ENCODE assay signal across 24 cellular contexts in the genomic region with DNA sequence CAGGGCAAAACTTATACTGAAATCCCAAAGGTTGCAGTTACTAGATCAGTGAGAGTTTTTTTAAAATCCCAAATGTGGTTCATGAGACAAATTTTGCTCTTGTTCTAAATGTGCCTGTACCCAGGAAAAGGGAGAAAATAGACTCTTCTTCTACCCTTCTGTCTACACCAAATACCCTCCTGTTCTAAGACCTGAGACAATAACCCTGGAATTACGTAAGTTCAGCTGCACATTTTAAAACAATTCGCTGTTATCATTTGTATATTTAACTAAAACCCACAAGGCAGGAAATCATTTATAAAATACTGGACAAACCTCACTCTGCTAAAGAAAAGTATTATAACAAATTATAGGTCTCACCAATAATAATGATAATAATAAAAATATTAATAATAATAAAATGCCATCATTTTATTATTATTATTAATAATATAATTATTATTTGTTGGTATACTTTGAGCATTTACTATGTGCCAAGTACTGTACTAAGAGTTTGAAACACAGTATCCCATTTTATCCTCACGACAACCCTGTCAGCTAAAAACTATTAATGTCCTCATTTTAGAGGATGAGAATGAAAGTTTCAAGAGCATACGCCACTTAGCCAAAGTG. TPM values are rescaled to one million over a fixed set of nuclear protein-coding genes. Genes with fewer than 3 reads are reported as not detected.
DNase-seq lines count a peak whose midpoint lies in the region; ATAC-seq, FAIRE-seq and TF ChIP-seq lines count a peak whose summit lies in the region.
"Had no signal": no experiment of that assay in that cellular context is flagged by ENCODE, and none has a peak within 500 bp of the region (broad histone marks: within the 10 kb centered on the region; RNA-seq: fewer than 3 reads in every experiment).

No MANE protein-coding gene starts in this region.

- H3K9me3 ChIP-seq in left ventricle myocardium inferior (replicated peaks): no peaks in the 10 kb centered on the region
- H3K9me3 ChIP-seq: BLaER1 had no signal

- no peak for DNase-seq in left ventricle myocardium inferior
- DNase-seq in left ventricle myocardium superior: no peak
- DNase-seq in fibroblast of the aortic adventitia (ENCODE audit: low read depth): peak; percentile 71
- DNase-seq in substantia nigra (lab: John Stamatoyannopoulos, UW): no peak
- DNase-seq in GM12892 (ENCODE audit: insufficient read length): no peak
- DNase-seq: ACHN; activated CD4-positive, alpha-beta T cell treated with anti-CD3 and anti-CD28 coated beads for 48 hours; activated CD8-positive, alpha-beta memory T cell treated with anti-CD3 and anti-CD28 coated beads for 24 hours; activated gamma-delta T cell treated with Interleukin-2 at 50 U/mL for 16 hours; activated T-cell treated with anti-CD3 and anti-CD28 coated beads, Interleukin-2, amount 50 U/mL, for 24 hours; DMS53; glutamatergic neuron; Karpas-422; kidney glomerular epithelial cell; NCI-H510A treated with DMSO at 0.1 percent for 48 hours; Right ventricle myocardium superior; stimulated activated CD4-positive, alpha-beta T cell treated with anti-CD3 and anti-CD28 coated beads, Interleukin-12 subunit alpha, Interleukin-12 subunit beta, amount 100 ng/mL, for 4 hours; stimulated activated CD4-positive, alpha-beta T cell treated with anti-CD3 and anti-CD28 coated beads, Interleukin-4, amount 100 ng/mL, for 1 hour had no signal

- no peak for TF ChIP-seq CTCF in left ventricle myocardium inferior (IDR thresholded peaks at IDR 0.05; ENCODE audit: borderline replicate concordance)
- no peak for TF ChIP-seq CTCF in fibroblast of the aortic adventitia (IDR thresholded peaks at IDR 0.05; ENCODE audit: insufficient read depth, low read length)

- peaks cover 24% of the 10 kb centered on the region for H3K36me3 ChIP-seq in left ventricle myocardium inferior
- H3K36me3 ChIP-seq: BLaER1, neural progenitor cell had no signal

- intact Hi-C loops in left ventricle myocardium inferior (cut with micrococcal nuclease) (no loop called here), left ventricle myocardium superior (cut with micrococcal nuclease) (no loop called here)

- H3K4me3 ChIP-seq in left ventricle myocardium inferior: no peak overlapping the region
- H3K4me3 ChIP-seq in fibroblast of the aortic adventitia (ENCODE audit: low read depth, low read length): no peak overlapping the region
- H3K4me3 ChIP-seq: BLaER1, coronary artery, neural progenitor cell had no signal

- ATAC-seq in left ventricle myocardium superior: no peak
- ATAC-seq in HG02870 (IDR thresholded peaks at IDR 0.05; ENCODE audit: unreplicated experiment): no peak
- ATAC-seq in HG02588 (IDR thresholded peaks at IDR 0.05; ENCODE audit: unreplicated experiment): no peak

- no peak for TF ChIP-seq POLR2A in GM12892 (IDR thresholded peaks at IDR 0.05; ENCODE audit: low read depth, low read length)

- H3K27ac ChIP-seq in left ventricle myocardium inferior (replicated peaks): peak overlapping the region; percentile 70
- peak overlapping the region; percentile 38 for H3K27ac ChIP-seq in angular gyrus (ENCODE audit: low read depth, low read length)
- peak overlapping the region; percentile 76 for H3K27ac ChIP-seq in substantia nigra (ENCODE audit: low read depth, low read length, poor library complexity, severe bottlenecking)
- H3K27ac ChIP-seq: BLaER1, coronary artery, neural progenitor cell had no signal

- no peaks in the 10 kb centered on the region for H3K27me3 ChIP-seq in left ventricle myocardium inferior (ENCODE audit: low read depth)
- H3K27me3 ChIP-seq: BLaER1, neural progenitor cell had no signal

- no peak for FAIRE-seq in GM12892 (lab: Jason Lieb, UNC)

- H3K4me1 ChIP-seq in left ventricle myocardium inferior: peaks cover 85% of the 10 kb centered on the region
- H3K4me1 ChIP-seq: BLaER1, neural progenitor cell had no signal

RNA-seq across cellular contexts. Expression of gene AFAP1L1, which starts 49.8 kb away (rescaled TPM):
- 40.6 TPM for total RNA-seq in left ventricle myocardium inferior
- total RNA-seq in left ventricle myocardium superior: 48.9 TPM
- total RNA-seq in fibroblast of the aortic adventitia (ENCODE audit: low replicate concordance): 2.3 and 10.8 TPM in 2 replicates
- not detected for polyA plus RNA-seq in GM12892 (2012; ENCODE audit: missing spikeins)
